Comparison of ENCODE assay signal across 9 cellular contexts in the genomic region with DNA sequence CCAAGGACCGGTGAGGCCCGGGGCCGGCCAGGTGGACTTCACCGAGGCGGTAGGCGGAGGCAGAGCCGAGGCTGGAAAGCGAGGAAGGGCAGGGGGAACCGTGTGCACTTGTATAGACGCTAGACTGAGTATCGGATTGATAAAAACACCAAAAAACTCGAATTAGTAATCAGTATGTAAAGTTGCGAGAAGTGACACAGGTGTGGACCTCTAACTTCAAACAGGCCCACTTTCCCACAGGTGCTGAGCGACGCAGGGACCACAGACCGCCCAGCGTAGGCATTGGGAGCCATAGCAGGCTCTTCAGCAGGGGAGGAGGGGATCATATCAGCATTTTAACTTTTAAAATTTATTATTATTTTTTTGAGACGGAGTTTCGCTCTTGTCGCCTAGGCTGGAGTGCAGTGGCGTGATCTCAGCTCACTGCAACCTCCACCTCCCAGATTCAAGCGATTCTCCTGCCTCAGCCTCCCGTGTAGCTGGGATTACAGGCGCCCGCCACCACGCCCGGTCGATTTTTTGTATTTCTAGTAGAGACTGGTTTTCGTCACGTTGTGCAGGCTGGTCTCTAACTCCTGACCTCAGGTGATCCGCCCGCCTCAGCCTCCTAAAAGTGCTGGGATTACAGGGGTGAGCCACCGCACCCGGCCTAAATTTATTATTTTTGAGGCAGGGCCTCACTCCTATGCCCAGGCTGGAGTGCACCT. TPM values are rescaled to one million over a fixed set of nuclear protein-coding genes. Genes with fewer than 3 reads are reported as not detected.
DNase-seq lines count a peak whose midpoint lies in the region; ATAC-seq and TF ChIP-seq lines count a peak whose summit lies in the region.
"Had no signal": no experiment of that assay in that cellular context is flagged by ENCODE, and none has a peak within 500 bp of the region (broad histone marks: within the 10 kb centered on the region; RNA-seq: fewer than 3 reads in every experiment).

No MANE protein-coding gene starts in this region.

- no peak for TF ChIP-seq POLR2A in thyroid gland (IDR thresholded peaks at IDR 0.05)

- 57% methylated on average over 28 of the region's 34 CpGs for WGBS in thyroid gland, 2 donors

- peaks cover 31% of the 10 kb centered on the region for H3K4me1 Mint-ChIP-seq in activated CD8-positive, alpha-beta memory T cell treated with anti-CD3 and anti-CD28 coated beads, Interleukin-2, amount 10 ng/mL, durations not matched to agents 7 days and 5 days
- H3K4me1 Mint-ChIP-seq in activated naive CD8-positive, alpha-beta T cell treated with anti-CD3 and anti-CD28 coated beads for 36 hours = peaks cover 29% of the 10 kb centered on the region

- DNase-seq in activated CD8-positive, alpha-beta memory T cell treated with anti-CD3 and anti-CD28 coated beads, Interleukin-2, amount 10 ng/mL, durations not matched to agents 7 days and 5 days = no peak
- DNase-seq in activated CD8-positive, alpha-beta memory T cell treated with anti-CD3 and anti-CD28 coated beads for 24 hours = no peak
- DNase-seq in activated naive CD8-positive, alpha-beta T cell treated with anti-CD3 and anti-CD28 coated beads for 36 hours = no peak
- DNase-seq in left lung (no peak), thyroid gland (no peak), NOMO-1 treated with dmso at 0.1 percent for 144 hours (lab: John Stamatoyannopoulos, UW; ENCODE audit: unreplicated experiment) (no peak), NCI-H345 (lab: John Stamatoyannopoulos, UW) (no peak)
- no peak for DNase-seq in NK-92 treated with Interleukin-12 subunit alpha and Interleukin-12 subunit beta, amount 100 ng/mL, for 24 hours (lab: John Stamatoyannopoulos, UW)

- CTCF ChIA-PET in activated CD8-positive, alpha-beta memory T cell treated with anti-CD3 and anti-CD28 coated beads, Interleukin-2, amount 10 ng/mL, durations not matched to agents 7 days and 5 days (lab: Charles Lee) = interaction anchor here (4.2 kb wide), 1 partner anchor 101 kb away, joined by 50 read pairs; the partner anchor contains the start of gene NRTN

- H3K36me3 Mint-ChIP-seq in activated CD8-positive, alpha-beta memory T cell treated with anti-CD3 and anti-CD28 coated beads, Interleukin-2, amount 10 ng/mL, durations not matched to agents 7 days and 5 days = peaks cover 13% of the 10 kb centered on the region
- peaks cover 19% of the 10 kb centered on the region for H3K36me3 Mint-ChIP-seq in activated naive CD8-positive, alpha-beta T cell treated with anti-CD3 and anti-CD28 coated beads for 36 hours

- peaks cover 15 to 36% of the 10 kb centered on the region in 2 donors for H3K4me1 ChIP-seq in left lung
- H3K4me1 ChIP-seq in thyroid gland = peaks cover 16 to 25% of the 10 kb centered on the region in 2 donors

- H3K27ac Mint-ChIP-seq in activated CD8-positive, alpha-beta memory T cell treated with anti-CD3 and anti-CD28 coated beads, Interleukin-2, amount 10 ng/mL, durations not matched to agents 7 days and 5 days = peak overlapping the region; percentile 61
- H3K27ac Mint-ChIP-seq in activated naive CD8-positive, alpha-beta T cell treated with anti-CD3 and anti-CD28 coated beads for 36 hours = peak overlapping the region; percentile 63

- H3K27ac ChIP-seq in left lung (peak overlapping the region; percentile 31 to 92), thyroid gland (peak overlapping the region in 2 of 3 donors; percentile 29 to 36)

- TF ChIP-seq CTCF in left lung (IDR thresholded peaks at IDR 0.05) (no peak), thyroid gland (IDR thresholded peaks at IDR 0.05) (no peak)

- peak overlapping the region; percentile 80 to 98 for H3K4me3 ChIP-seq in left lung
- H3K4me3 ChIP-seq in thyroid gland (replicated peaks in 1 of 3) = peak overlapping the region; percentile 66 to 93 (median 89)

- no peaks in the 10 kb centered on the region for H3K9me3 Mint-ChIP-seq in activated CD8-positive, alpha-beta memory T cell treated with anti-CD3 and anti-CD28 coated beads, Interleukin-2, amount 10 ng/mL, durations not matched to agents 7 days and 5 days (ENCODE audit: low read depth)
- no peaks in the 10 kb centered on the region for H3K9me3 Mint-ChIP-seq in activated naive CD8-positive, alpha-beta T cell treated with anti-CD3 and anti-CD28 coated beads for 36 hours

- H3K36me3 ChIP-seq in left lung = peaks cover 0 to 25% of the 10 kb centered on the region in 2 donors
- H3K36me3 ChIP-seq in thyroid gland = peaks cover 0 to 7% of the 10 kb centered on the region in 2 donors

- peak overlapping the region; percentile 99 for H3K4me3 Mint-ChIP-seq in activated CD8-positive, alpha-beta memory T cell treated with anti-CD3 and anti-CD28 coated beads, Interleukin-2, amount 10 ng/mL, durations not matched to agents 7 days and 5 days
- peak overlapping the region; percentile 98 for H3K4me3 Mint-ChIP-seq in activated naive CD8-positive, alpha-beta T cell treated with anti-CD3 and anti-CD28 coated beads for 36 hours

- H3K9me3 ChIP-seq in left lung (no peaks in the 10 kb centered on the region), thyroid gland (no peaks in the 10 kb centered on the region)

- H3K27me3 Mint-ChIP-seq in activated CD8-positive, alpha-beta memory T cell treated with anti-CD3 and anti-CD28 coated beads, Interleukin-2, amount 10 ng/mL, durations not matched to agents 7 days and 5 days = no peaks in the 10 kb centered on the region
- H3K27me3 Mint-ChIP-seq in activated naive CD8-positive, alpha-beta T cell treated with anti-CD3 and anti-CD28 coated beads for 36 hours = peaks cover 4% of the 10 kb centered on the region

- intact Hi-C loops in left lung (cut with DNase I) = no loop called here
- intact Hi-C loops in thyroid gland (cut with DNase I) = no loop called here

- H3K27me3 ChIP-seq in left lung = no peaks in the 10 kb centered on the region
- H3K27me3 ChIP-seq in thyroid gland = no peaks in the 10 kb centered on the region

- no peak for ATAC-seq in activated CD8-positive, alpha-beta memory T cell treated with anti-CD3 and anti-CD28 coated beads, Interleukin-2, amount 10 ng/mL, durations not matched to agents 7 days and 5 days
- ATAC-seq in left lung = no peak

RNA-seq across cellular contexts. Expression of gene VMAC, which starts 0.6 kb away (rescaled TPM):
- 1 to 10 TPM; 5.1 to 7.0 TPM for total RNA-seq in activated CD8-positive, alpha-beta memory T cell treated with anti-CD3 and anti-CD28 coated beads, Interleukin-2, amount 10 ng/mL, durations not matched to agents 7 days and 5 days
- total RNA-seq in activated naive CD8-positive, alpha-beta T cell treated with anti-CD3 and anti-CD28 coated beads for 36 hours = 1 to 10 TPM; 1.4 to 1.9 TPM
- total RNA-seq in left lung (1 to 10 TPM; 5.0 to 6.6 TPM), thyroid gland (10 to 100 TPM; 14.3 to 27.2 (median 17.8) TPM)

RNA-seq across cellular contexts. Expression of gene NDUFA11, which starts 1.6 kb away (rescaled TPM):
- 100 to 1,000 TPM; 214 to 217 TPM for total RNA-seq in activated CD8-positive, alpha-beta memory T cell treated with anti-CD3 and anti-CD28 coated beads, Interleukin-2, amount 10 ng/mL, durations not matched to agents 7 days and 5 days
- total RNA-seq in activated naive CD8-positive, alpha-beta T cell treated with anti-CD3 and anti-CD28 coated beads for 36 hours = 100 to 1,000 TPM; 244 to 255 TPM
- total RNA-seq in left lung (100 to 1,000 TPM; 163 to 190 TPM), thyroid gland (100 to 1,000 TPM; 115 to 325 (median 195) TPM)

RNA-seq across cellular contexts. Expression of gene CAPS, which starts 8.8 kb away (rescaled TPM):
- total RNA-seq in activated CD8-positive, alpha-beta memory T cell treated with anti-CD3 and anti-CD28 coated beads, Interleukin-2, amount 10 ng/mL, durations not matched to agents 7 days and 5 days = 10 to 100 TPM in 1 of 2 experiments, 1 to 10 TPM in 1; 7.3 to 11.7 TPM
- total RNA-seq in activated naive CD8-positive, alpha-beta T cell treated with anti-CD3 and anti-CD28 coated beads for 36 hours = 1 to 10 TPM; 1.9 to 2.6 TPM
- total RNA-seq in left lung (10 to 100 TPM in 1 of 2 donors, 1 to 10 TPM in 1; 8.8 to 40.9 TPM), thyroid gland (10 to 100 TPM in 3 of 4 donors, 1 to 10 TPM in 1; 9.0 to 48.8 (median 26.3) TPM)

RNA-seq across cellular contexts. Expression of gene FUT5, which starts 34.9 kb away (rescaled TPM):
- total RNA-seq in activated CD8-positive, alpha-beta memory T cell treated with anti-CD3 and anti-CD28 coated beads, Interleukin-2, amount 10 ng/mL, durations not matched to agents 7 days and 5 days = not detected
- total RNA-seq in activated naive CD8-positive, alpha-beta T cell treated with anti-CD3 and anti-CD28 coated beads for 36 hours = not detected
- total RNA-seq in left lung (not detected), thyroid gland (not detected)
- total RNA-seq: pulmonary artery endothelial cell had no signal

RNA-seq across cellular contexts. Expression of gene FUT3, which starts 54.0 kb away (rescaled TPM):
- not detected for total RNA-seq in activated CD8-positive, alpha-beta memory T cell treated with anti-CD3 and anti-CD28 coated beads, Interleukin-2, amount 10 ng/mL, durations not matched to agents 7 days and 5 days
- total RNA-seq in activated naive CD8-positive, alpha-beta T cell treated with anti-CD3 and anti-CD28 coated beads for 36 hours = not detected
- total RNA-seq in left lung (10 to 100 TPM; 25.2 to 31.4 TPM), thyroid gland (under 1 TPM in 1 of 4 donors, not detected in 3; 0.13 TPM)
- total RNA-seq: pulmonary artery endothelial cell had no signal
